Comparison of ENCODE assay signal across 13 cellular contexts in the genomic region with DNA sequence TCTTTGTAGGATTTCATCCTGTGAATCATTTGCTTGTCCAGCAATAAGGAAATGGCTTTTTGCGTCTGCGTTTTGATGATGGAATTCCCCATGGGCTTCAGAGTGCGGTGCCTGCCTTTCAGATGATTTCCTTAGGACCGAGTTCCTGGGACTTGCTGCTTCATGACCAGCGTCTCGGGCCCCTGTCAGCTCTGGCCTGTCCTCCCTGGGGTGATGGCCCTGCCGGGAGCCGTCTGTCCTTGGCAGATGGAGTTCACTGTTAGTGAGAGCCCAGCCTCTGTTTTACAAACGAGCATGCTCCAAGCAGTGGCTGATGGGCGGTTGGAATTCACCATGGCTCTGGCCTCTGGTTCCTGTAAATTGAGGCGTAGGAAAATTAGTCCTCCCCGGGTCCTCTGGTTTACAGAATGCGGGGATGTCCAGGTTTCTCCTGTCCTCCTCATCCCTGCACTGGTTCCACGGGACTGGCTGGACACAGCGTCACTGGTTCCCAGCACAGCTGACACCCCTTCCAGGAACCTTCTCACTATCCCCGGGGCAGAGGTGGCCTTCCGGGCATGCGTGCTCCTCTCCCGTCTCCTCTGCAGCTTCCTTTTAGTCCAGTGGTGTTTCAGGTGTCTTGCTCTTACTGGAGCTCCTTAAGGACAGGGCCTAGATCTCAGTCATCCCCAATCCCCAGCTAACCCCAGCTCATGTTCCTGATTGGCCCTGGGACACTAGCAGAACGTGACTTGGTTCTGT. TPM values are rescaled to one million over a fixed set of nuclear protein-coding genes. Genes with fewer than 3 reads are reported as not detected.
DNase-seq lines count a peak whose midpoint lies in the region; ATAC-seq and TF ChIP-seq lines count a peak whose summit lies in the region.
"Had no signal": no experiment of that assay in that cellular context is flagged by ENCODE, and none has a peak within 500 bp of the region (broad histone marks: within the 10 kb centered on the region; RNA-seq: fewer than 3 reads in every experiment).

No MANE protein-coding gene starts in this region.

- peak overlapping the region; percentile 37 for H3K27ac Mint-ChIP-seq in stimulated activated naive CD8-positive, alpha-beta T cell treated with anti-CD3 and anti-CD28 coated beads, Interleukin-15, Interleukin-2, amounts not matched to agents 100 ng/mL and 50 ng/mL, for 24 hours
- peak overlapping the region in 1 of 2 donors; percentile 38 for H3K27ac Mint-ChIP-seq in stimulated activated naive CD8-positive, alpha-beta T cell treated with anti-CD3 and anti-CD28 coated beads, Interleukin-15, amount 100 ng/mL, for 72 hours
- H3K27ac Mint-ChIP-seq in chondrocyte (ENCODE audit: unreplicated experiment) (peak overlapping the region; percentile 41), type B pancreatic cell (peak overlapping the region; percentile 23)
- peak overlapping the region; percentile 73 to 96 (median 90) for H3K27ac Mint-ChIP-seq in naive thymus-derived CD8-positive, alpha-beta T cell
- H3K27ac Mint-ChIP-seq: activated B cell treated with CpG ODN at 0.5 μM for 24 hours had no signal

- no peaks in the 10 kb centered on the region for H3K36me3 Mint-ChIP-seq in stimulated activated naive CD8-positive, alpha-beta T cell treated with anti-CD3 and anti-CD28 coated beads, Interleukin-15, Interleukin-2, amounts not matched to agents 100 ng/mL and 50 ng/mL, for 24 hours (ENCODE audit: low read depth)
- H3K36me3 Mint-ChIP-seq in chondrocyte (ENCODE audit: low read depth) (no peaks in the 10 kb centered on the region), type B pancreatic cell (no peaks in the 10 kb centered on the region)
- H3K36me3 Mint-ChIP-seq in naive thymus-derived CD8-positive, alpha-beta T cell: no peaks in the 10 kb centered on the region

- no peak overlapping the region for H3K4me3 Mint-ChIP-seq in stimulated activated naive CD8-positive, alpha-beta T cell treated with anti-CD3 and anti-CD28 coated beads, Interleukin-15, Interleukin-2, amounts not matched to agents 100 ng/mL and 50 ng/mL, for 24 hours
- no peak overlapping the region for H3K4me3 Mint-ChIP-seq in stimulated activated naive CD8-positive, alpha-beta T cell treated with anti-CD3 and anti-CD28 coated beads, Interleukin-15, amount 100 ng/mL, for 72 hours
- H3K4me3 Mint-ChIP-seq in chondrocyte (ENCODE audit: unreplicated experiment): no peak overlapping the region
- H3K4me3 Mint-ChIP-seq in naive thymus-derived CD8-positive, alpha-beta T cell: peak overlapping the region in 5 of 10 donors; percentile 10 to 80 (median 56)
- no peak overlapping the region for H3K4me3 Mint-ChIP-seq in type B pancreatic cell
- H3K4me3 Mint-ChIP-seq: activated B cell treated with CpG ODN at 0.5 μM for 24 hours had no signal

- no peak for DNase-seq in stimulated activated naive CD8-positive, alpha-beta T cell treated with anti-CD3 and anti-CD28 coated beads, Interleukin-15, amount 100 ng/mL, for 72 hours
- no peak for DNase-seq in chondrocyte (ENCODE audit: low spot score)
- DNase-seq in naive thymus-derived CD8-positive, alpha-beta T cell: peak in 1 of 10 donors; percentile 24
- no peak for DNase-seq in type B pancreatic cell (ENCODE audit: extremely low spot score, unreplicated experiment)
- no peak for DNase-seq in SHP77 treated with DMSO at 0.1 percent for 48 hours (lab: John Stamatoyannopoulos, UW)
- no peak for DNase-seq in activated CD4-positive, alpha-beta T cell treated with anti-CD3 and anti-CD28 coated beads, Interleukin-2, amount 50 U/mL, for 4 hours
- DNase-seq: activated B cell treated with CpG ODN at 0.5 μM for 24 hours; activated effector memory CD4-positive, alpha-beta T cell treated with anti-CD3 and anti-CD28 coated beads, Interleukin-2, amount 50 U/mL, for 16 hours; effector memory CD4-positive, alpha-beta T cell; heart left ventricle; NCI-H510A had no signal

- no peaks in the 10 kb centered on the region for H3K27me3 Mint-ChIP-seq in stimulated activated naive CD8-positive, alpha-beta T cell treated with anti-CD3 and anti-CD28 coated beads, Interleukin-15, Interleukin-2, amounts not matched to agents 100 ng/mL and 50 ng/mL, for 24 hours
- no peaks in the 10 kb centered on the region for H3K27me3 Mint-ChIP-seq in stimulated activated naive CD8-positive, alpha-beta T cell treated with anti-CD3 and anti-CD28 coated beads, Interleukin-15, amount 100 ng/mL, for 72 hours
- H3K27me3 Mint-ChIP-seq in chondrocyte (ENCODE audit: low read depth) (no peaks in the 10 kb centered on the region), type B pancreatic cell (no peaks in the 10 kb centered on the region)
- H3K27me3 Mint-ChIP-seq in naive thymus-derived CD8-positive, alpha-beta T cell: no peaks in the 10 kb centered on the region
- H3K27me3 Mint-ChIP-seq: activated B cell treated with CpG ODN at 0.5 μM for 24 hours had no signal

- TF ChIP-seq CTCF in chondrocyte (IDR thresholded peaks at IDR 0.05) (no peak), type B pancreatic cell (conservative IDR thresholded peaks at IDR 0.05) (no peak)

- ATAC-seq in stimulated activated naive CD8-positive, alpha-beta T cell treated with anti-CD3 and anti-CD28 coated beads, Interleukin-15, amount 100 ng/mL, for 72 hours: no peak
- ATAC-seq in naive thymus-derived CD8-positive, alpha-beta T cell: no peak
- no peak for ATAC-seq in GM18505 (IDR thresholded peaks at IDR 0.05; ENCODE audit: unreplicated experiment)

- no peaks in the 10 kb centered on the region for H3K9me3 Mint-ChIP-seq in stimulated activated naive CD8-positive, alpha-beta T cell treated with anti-CD3 and anti-CD28 coated beads, Interleukin-15, Interleukin-2, amounts not matched to agents 100 ng/mL and 50 ng/mL, for 24 hours
- H3K9me3 Mint-ChIP-seq in stimulated activated naive CD8-positive, alpha-beta T cell treated with anti-CD3 and anti-CD28 coated beads, Interleukin-15, amount 100 ng/mL, for 72 hours: no peaks in the 10 kb centered on the region
- H3K9me3 Mint-ChIP-seq in chondrocyte (ENCODE audit: low read depth) (no peaks in the 10 kb centered on the region), type B pancreatic cell (no peaks in the 10 kb centered on the region)
- no peaks in the 10 kb centered on the region for H3K9me3 Mint-ChIP-seq in naive thymus-derived CD8-positive, alpha-beta T cell
- H3K9me3 Mint-ChIP-seq: activated B cell treated with CpG ODN at 0.5 μM for 24 hours had no signal

- no peak for TF ChIP-seq POLR2A in GM18505 (IDR thresholded peaks at IDR 0.05; ENCODE audit: borderline replicate concordance, extremely low read depth, insufficient read depth, insufficient read length)

- peaks cover 51% of the 10 kb centered on the region for H3K4me1 Mint-ChIP-seq in stimulated activated naive CD8-positive, alpha-beta T cell treated with anti-CD3 and anti-CD28 coated beads, Interleukin-15, Interleukin-2, amounts not matched to agents 100 ng/mL and 50 ng/mL, for 24 hours (ENCODE audit: low read depth)
- peaks cover 63% of the 10 kb centered on the region for H3K4me1 Mint-ChIP-seq in stimulated activated naive CD8-positive, alpha-beta T cell treated with anti-CD3 and anti-CD28 coated beads, Interleukin-15, amount 100 ng/mL, for 72 hours
- peaks cover 46% of the 10 kb centered on the region for H3K4me1 Mint-ChIP-seq in chondrocyte (ENCODE audit: low read depth)
- H3K4me1 Mint-ChIP-seq in naive thymus-derived CD8-positive, alpha-beta T cell: peaks cover 33 to 80% (median 66%) of the 10 kb centered on the region in 4 donors
- H3K4me1 Mint-ChIP-seq in type B pancreatic cell (ENCODE audit: unreplicated experiment): peaks cover 50% of the 10 kb centered on the region

- POLR2A ChIA-PET in naive thymus-derived CD8-positive, alpha-beta T cell (lab: Charles Lee): interaction anchor here (1.1 to 5.0 kb wide), 6 partner anchors 16 to 33 kb away, joined by 3 to 58 read pairs (median 6); partner anchors contain the start of gene TBC1D14

RNA-seq across cellular contexts. Expression of gene TBC1D14, which starts 34.9 kb away (rescaled TPM):
- total RNA-seq in chondrocyte: 24.2 to 29.1 TPM (median 25.2 TPM) in 3 replicates
- 10 to 100 TPM; 77.3 to 78.2 TPM for total RNA-seq in naive thymus-derived CD8-positive, alpha-beta T cell
- 10 to 100 TPM; 34.8 to 47.0 (median 36.7) TPM for polyA plus RNA-seq in naive thymus-derived CD8-positive, alpha-beta T cell
- 55.9 and 56.9 TPM in 2 replicates for total RNA-seq in type B pancreatic cell (ENCODE audit: low replicate concordance)
